In genomic region chr16:15856901-15857778, GRCh38 we compare ENCODE assay signal across 9 cellular contexts. TPM values are rescaled to one million over a fixed set of nuclear protein-coding genes. Genes with fewer than 3 reads are reported as not detected.
DNase-seq lines count a peak whose midpoint lies in the region; ATAC-seq, FAIRE-seq and TF ChIP-seq lines count a peak whose summit lies in the region.
"Had no signal": no experiment of that assay in that cellular context is flagged by ENCODE, and none has a peak within 500 bp of the region (broad histone marks: within the 10 kb centered on the region; RNA-seq: fewer than 3 reads in every experiment).

TSS of gene MYH11 (minus strand) at chr16:15857028. CDS start at chr16:15838252, 18,776 bp downstream.

- TF ChIP-seq CTCF in GM06990 (IDR thresholded peaks at IDR 0.05; ENCODE audit: insufficient read depth, low read length, poor library complexity, severe bottlenecking): peak; percentile 19

- peaks cover 1% of the 10 kb centered on the region; the same call in 1 of the 2 replicates for H3K27me3 ChIP-seq in GM06990 (replicated peaks; ENCODE audit: control insufficient read depth, insufficient read depth, low read length)

- DNase-seq in GM06990 (ENCODE audit: extremely low read depth, insufficient read length): peak; percentile 26
- DNase-seq in UCSD-AML1 (lab: John Stamatoyannopoulos, UW; ENCODE audit: unreplicated experiment): peak; percentile 17
- DNase-seq in Right ventricle myocardium superior: no peak
- DNase-seq in retina: peak; percentile 40
- no peak for DNase-seq in AG08396 (ENCODE audit: low spot score)
- no peak for DNase-seq in NCI-H2171 (lab: John Stamatoyannopoulos, UW)
- no peak for DNase-seq in urothelium cell line (ENCODE audit: low spot score)

- no peak for FAIRE-seq in urothelium cell line (lab: Jason Lieb, UNC)
- FAIRE-seq: endometrium had no signal

- H3K4me3 ChIP-seq in GM06990 (replicated peaks; ENCODE audit: low read depth, low read length): peak within 1 kb of the TSS; percentile 52

- intact Hi-C loops in Right ventricle myocardium superior (cut with DNase I): no loop called here

- ATAC-seq in Right ventricle myocardium superior (ENCODE audit: poor library complexity) (peak; percentile 19), HG02973 (IDR thresholded peaks at IDR 0.05; ENCODE audit: unreplicated experiment) (no peak)

- no peaks in the 10 kb centered on the region for H3K36me3 ChIP-seq in GM06990 (ENCODE audit: control insufficient read depth, insufficient read depth, low read length)

RNA-seq across cellular contexts. Expression of gene MYH11, which starts in this region (rescaled TPM):
- 14.0 TPM for total RNA-seq in Right ventricle myocardium superior

Comparison
In these comparisons a context has a peak if more than half of its experiments do, and no peak if none do; other contexts are left out.
1. DNase-seq: peak in GM06990 (single experiment), UCSD-AML1 (single experiment) and retina (single experiment); none in Right ventricle myocardium superior (single experiment), AG08396 (single experiment), NCI-H2171 (single experiment) and urothelium cell line (single experiment).